Comparison of ENCODE assay signal across 6 cellular contexts in genomic region chr4:113068771-113069170, GRCh38. TPM values are rescaled to one million over a fixed set of nuclear protein-coding genes. Genes with fewer than 3 reads are reported as not detected.
DNase-seq lines count a peak whose midpoint lies in the region; ATAC-seq and TF ChIP-seq lines count a peak whose summit lies in the region.
"Not testable (repeated sequence)": the region's sequence is repeated elsewhere in the genome, so short reads cannot be mapped to it uniquely, and the experiment has no call there.
"Had no signal": no experiment of that assay in that cellular context is flagged by ENCODE, and none has a peak within 500 bp of the region (broad histone marks: within the 10 kb centered on the region; RNA-seq: fewer than 3 reads in every experiment).

No MANE protein-coding gene starts in this region.

- H3K36me3 ChIP-seq in HEK293 (ENCODE audit: control insufficient read depth in 2 of 2, insufficient read depth in 1 of 2, low read length in 2 of 2); adrenal gland (replicated peaks in 1 of 2); liver (ENCODE audit: control insufficient read depth in 4 of 4, insufficient read depth in 3 of 4, low read depth in 1 of 4, low read length in 3 of 4): not testable (repeated sequence)
- peaks cover 19% of the 10 kb centered on the region for H3K36me3 ChIP-seq in endodermal cell (ENCODE audit: control insufficient read depth, insufficient read depth, low read length)

- H3K27me3 ChIP-seq in adrenal gland; endodermal cell (ENCODE audit: control insufficient read depth, insufficient read depth, low read length, poor library complexity, severe bottlenecking); liver (ENCODE audit: control insufficient read depth in 4 of 4, insufficient read depth in 4 of 4, low read length in 3 of 4): not testable (repeated sequence)

- not testable (repeated sequence) for TF ChIP-seq RAD21 in liver (IDR thresholded peaks at IDR 0.05)

- not testable (repeated sequence) for TF ChIP-seq POLR2A in adrenal gland (IDR thresholded peaks at IDR 0.05)

- H3K4me1 Mint-ChIP-seq in WTC11: peaks cover 23% of the 10 kb centered on the region
- peaks cover 45% of the 10 kb centered on the region for H3K4me1 Mint-ChIP-seq in endodermal cell

- intact Hi-C loops in adrenal gland (cut with DNase I): not testable (repeated sequence)

- not testable (repeated sequence) for H3K36me3 Mint-ChIP-seq in WTC11
- H3K36me3 Mint-ChIP-seq in endodermal cell (ENCODE audit: low read depth): peaks cover 33% of the 10 kb centered on the region

- not testable (repeated sequence) for H3K9ac ChIP-seq in endodermal cell (ENCODE audit: extremely low read depth, low read length, poor library complexity, severe bottlenecking)
- peak overlapping the region in 1 of 2 donors; percentile 1 for H3K9ac ChIP-seq in liver (ENCODE audit: low read depth in 1 of 2, low read length in 2 of 2)

- not testable (repeated sequence) for H3K27ac Mint-ChIP-seq in WTC11, endodermal cell

- DNase-seq in WTC11 (ENCODE audit: low spot score); adrenal gland; endodermal cell: not testable (repeated sequence)

- H3K9me3 ChIP-seq in HEK293 (ENCODE audit: control insufficient read depth, insufficient read depth, low read depth, low read length); adrenal gland (replicated peaks in 1 of 3); endodermal cell (ENCODE audit: control insufficient read depth, low read length); liver (ENCODE audit: control insufficient read depth in 4 of 4, low read length in 3 of 4): not testable (repeated sequence)

- H3K4me3 Mint-ChIP-seq in WTC11, endodermal cell: not testable (repeated sequence)

- POLR2A ChIA-PET in HEK293 (lab: Yijun Ruan, JAX); WTC11 (lab: Charles Lee): not testable (repeated sequence)

- H3K27ac ChIP-seq in HEK293 (ENCODE audit: extremely low read depth, low read depth, low read length); endodermal cell (ENCODE audit: low read depth, low read length): not testable (repeated sequence)
- H3K27ac ChIP-seq in adrenal gland: peak overlapping the region in 3 of 5 donors; percentile 7 to 79 (median 52)
- peak overlapping the region; percentile 84 to 98 for H3K27ac ChIP-seq in liver (ENCODE audit: low read depth in 1 of 2, low read length in 2 of 2)

- TF ChIP-seq CTCF in HEK293 (tag by site-specific recombination; IDR thresholded peaks at IDR 0.05); WTC11 (IDR thresholded peaks at IDR 0.05); adrenal gland (IDR thresholded peaks at IDR 0.05); endodermal cell (conservative IDR thresholded peaks at IDR 0.05); liver (IDR thresholded peaks at IDR 0.05; ENCODE audit: low read depth, low read length, missing input control): not testable (repeated sequence)

- not testable (repeated sequence) for H3K4me1 ChIP-seq in HEK293 (ENCODE audit: control insufficient read depth, insufficient read depth, low read length); endodermal cell (ENCODE audit: control insufficient read depth, insufficient read depth, low read length); liver (ENCODE audit: control insufficient read depth in 4 of 4, insufficient read depth in 4 of 4, low read length in 3 of 4)
- H3K4me1 ChIP-seq in adrenal gland (replicated peaks in 1 of 2): peaks cover 0 to 15% of the 10 kb centered on the region in 2 donors

- H3K9me3 Mint-ChIP-seq in WTC11, endodermal cell: not testable (repeated sequence)

- ATAC-seq in WTC11: not testable (repeated sequence)

- CTCF ChIA-PET in HEK293 (lab: Yijun Ruan, JAX); WTC11 (lab: Charles Lee): not testable (repeated sequence)

- peaks cover 21% of the 10 kb centered on the region for H3K27me3 Mint-ChIP-seq in WTC11 (ENCODE audit: low read depth)
- not testable (repeated sequence) for H3K27me3 Mint-ChIP-seq in endodermal cell (ENCODE audit: insufficient read depth)

- not testable (repeated sequence) for H3K4me3 ChIP-seq in HEK293 (ENCODE audit: low read depth, low read length); adrenal gland; liver (ENCODE audit: low read depth in 1 of 3, low read length in 3 of 3)
- H3K4me3 ChIP-seq in endodermal cell (ENCODE audit: low read length): peak overlapping the region; percentile 62

- 84 to 95% (median 93%) methylated on average over 3 of the region's 3 CpGs for WGBS in adrenal gland, 4 donors
- 93 to 95% methylated on average over 1 to 3 of the region's 3 CpGs for WGBS in endodermal cell (ENCODE audit: insufficient coverage in 1 of 2, insufficient read length in 1 of 2), 2 experiments
- WGBS in liver: 95% methylated on average over 3 of the region's 3 CpGs

TF ChIP-seq in HEK293, 187 proteins besides CTCF, POLR2A, EP300 and RAD21:
- peak; percentile 79 for TF ChIP-seq ZNF121 (tag by site-specific recombination; IDR thresholded peaks at IDR 0.05)

TF ChIP-seq in WTC11, 78 proteins besides CTCF, POLR2A, EP300 and RAD21:
- TF ChIP-seq ZNF121 (CRISPR knock-in tag; IDR thresholded peaks at IDR 0.05): peak; percentile 94

RNA-seq across cellular contexts. Expression of gene ANK2, which starts 19.3 kb away (rescaled TPM):
- total RNA-seq in WTC11 (2021): 27.9 to 33.7 TPM (median 30.8 TPM) in 3 replicates
- total RNA-seq in adrenal gland: 100 to 1,000 TPM in 1 of 8 donors, 10 to 100 TPM in 7; 27.1 to 229 (median 60.1) TPM
- polyA plus RNA-seq in adrenal gland: 10 to 100 TPM in 2 of 3 donors, 1 to 10 TPM in 1; 6.5 to 21.2 (median 14.2) TPM
- total RNA-seq in endodermal cell: 100 to 1,000 TPM in 1 of 2 donors, 10 to 100 TPM in 1; 70.0 to 124 TPM
- 25.6 TPM for polyA plus RNA-seq in endodermal cell (2013, experiment 1 of 2)
- 26.7 TPM for polyA plus RNA-seq in endodermal cell (2013, experiment 2 of 2)
- 1 to 10 TPM; 1.6 to 2.2 TPM for total RNA-seq in liver
- under 1 TPM; 0.32 to 0.44 TPM for polyA plus RNA-seq in liver
- total RNA-seq: CD8-positive, alpha-beta T cell had no signal
